In genomic region chr19:2804156-2805004, GRCh38 we compare ENCODE assay signal across 3 cellular contexts.
TF ChIP-seq lines count a peak whose summit lies in the region.

No MANE protein-coding gene starts in this region.

TF ChIP-seq in SK-N-SH, 30 proteins besides CTCF, POLR2A, EP300 and RAD21 (continued from another document):
- no peak for TF ChIP-seq REST (IDR thresholded peaks at IDR 0.05; ENCODE audit: low read depth, low read length)
- no peak for TF ChIP-seq SMC3 (IDR thresholded peaks at IDR 0.05; ENCODE audit: low read depth, low read length)
- TF ChIP-seq MEF2A (IDR thresholded peaks at IDR 0.05; ENCODE audit: borderline replicate concordance, low read depth): no peak
TF ChIP-seq in SK-N-SH: peak in this region for 0.

TF ChIP-seq in SK-N-SH treated with all-trans-retinoic acid at 6 μM for 48 hours, 23 proteins besides CTCF, POLR2A, EP300 and RAD21 (continued from another document):
- TF ChIP-seq PATZ1 (CRISPR knock-in tag; IDR thresholded peaks at IDR 0.05; ENCODE audit: borderline replicate concordance) (no peak), TCF4 (CRISPR knock-in tag; IDR thresholded peaks at IDR 0.05; ENCODE audit: borderline replicate concordance) (no peak), TSHZ2 (CRISPR knock-in tag; IDR thresholded peaks at IDR 0.05) (no peak), GLIS3 (CRISPR knock-in tag; IDR thresholded peaks at IDR 0.05) (no peak), BACH2 (CRISPR knock-in tag; IDR thresholded peaks at IDR 0.05; ENCODE audit: borderline replicate concordance) (no peak), ZC3H10 (CRISPR knock-in tag; IDR thresholded peaks at IDR 0.05) (no peak), CSDC2 (CRISPR knock-in tag; IDR thresholded peaks at IDR 0.05) (no peak)

TF ChIP-seq in HEK293T, 16 proteins besides CTCF, POLR2A, EP300 and RAD21 (continued from another document):
- no peak for TF ChIP-seq ELF4 (IDR thresholded peaks at IDR 0.05)
